Comparison of ENCODE assay signal across 8 cellular contexts in the genomic region with DNA sequence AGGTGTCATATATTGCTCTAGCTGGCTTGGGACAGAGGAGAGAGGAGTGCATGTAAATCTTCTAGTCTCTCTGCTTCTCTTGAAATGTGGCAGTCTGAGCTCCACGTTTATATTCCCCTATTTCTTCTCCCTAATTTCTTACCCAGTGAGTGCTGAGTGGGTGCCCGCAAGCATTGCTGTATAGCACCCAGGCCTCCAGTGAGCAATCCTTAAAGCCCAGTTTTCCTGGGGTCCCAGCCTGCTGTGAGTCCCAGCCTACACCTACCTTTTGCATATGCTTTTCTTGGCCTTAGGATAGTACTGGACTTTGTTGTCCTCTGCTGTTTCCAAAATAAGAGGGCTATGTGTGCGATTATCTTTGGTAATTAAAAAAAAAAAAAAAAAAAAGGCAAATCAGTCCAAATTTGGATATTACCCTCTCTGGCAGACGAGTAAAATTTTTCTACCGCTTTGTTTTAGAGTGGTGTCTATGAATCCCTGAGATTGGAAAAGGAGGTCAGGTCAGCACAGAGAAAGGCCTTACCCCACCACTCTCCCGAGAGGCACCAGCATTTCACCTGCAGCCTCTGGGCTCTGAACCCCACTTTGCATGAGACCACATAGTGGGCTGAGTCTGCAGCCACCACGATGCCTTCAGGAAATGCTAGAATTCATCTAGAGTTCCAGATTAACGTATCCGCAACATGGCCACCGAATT. TPM values are rescaled to one million over a fixed set of nuclear protein-coding genes. Genes with fewer than 3 reads are reported as not detected.
DNase-seq lines count a peak whose midpoint lies in the region; ATAC-seq and TF ChIP-seq lines count a peak whose summit lies in the region.

No MANE protein-coding gene starts in this region.

- peak; percentile 53 for ATAC-seq in GM18498 (IDR thresholded peaks at IDR 0.05; ENCODE audit: unreplicated experiment)
- peak; percentile 11 for ATAC-seq in omental fat pad (ENCODE audit: low FRiP score)
- ATAC-seq in GM21390 (IDR thresholded peaks at IDR 0.05; ENCODE audit: unreplicated experiment): no peak
- ATAC-seq in T-cell (replicated peaks in 1 of 4): no peak

- CTCF ChIA-PET in T-cell (lab: Charles Lee): no interaction called here

- H3K9me3 ChIP-seq in HUES6 (ENCODE audit: control insufficient read depth, insufficient read depth, low read depth, low read length): no peaks in the 10 kb centered on the region

- POLR2A ChIA-PET in T-cell (lab: Charles Lee): no interaction called here

- peaks cover 0 to 4% (median 3%) of the 10 kb centered on the region in 3 donors for H3K9me3 Mint-ChIP-seq in T-cell

- no peak for TF ChIP-seq CTCF in omental fat pad (IDR thresholded peaks at IDR 0.05)

- peak overlapping the region; percentile 66 for H3K4me3 ChIP-seq in HUES6 (ENCODE audit: low read depth, low read length)

- peak overlapping the region; percentile 65 for H3K9ac ChIP-seq in HUES6 (ENCODE audit: low read length)

- no peak overlapping the region for H3K27ac Mint-ChIP-seq in T-cell

- peak overlapping the region; percentile 60; the same call in 1 of the 2 replicates for H3K27ac ChIP-seq in HUES6 (ENCODE audit: low read depth, low read length)
- H3K27ac ChIP-seq in epithelial cell of prostate: peak overlapping the region; percentile 95

- H3K4me1 Mint-ChIP-seq in T-cell: no peaks in the 10 kb centered on the region

- H3K27me3 ChIP-seq in HUES6 (ENCODE audit: control insufficient read depth, insufficient read depth, low read length): no peaks in the 10 kb centered on the region

- no peaks in the 10 kb centered on the region for H3K36me3 Mint-ChIP-seq in T-cell

- peaks cover 28% of the 10 kb centered on the region for H3K36me3 ChIP-seq in HUES6 (ENCODE audit: control insufficient read depth, insufficient read depth, low read length)

- DNase-seq in epithelial cell of prostate (ENCODE audit: low read depth, low spot score): no peak
- DNase-seq in omental fat pad (ENCODE audit: low spot score): no peak
- no peak for DNase-seq in DMS153 (lab: John Stamatoyannopoulos, UW)
- no peak for DNase-seq in T-cell
- no peak for DNase-seq in NCI-H187 (lab: John Stamatoyannopoulos, UW)

- peaks cover 7 to 11% of the 10 kb centered on the region in 2 donors for H3K27me3 Mint-ChIP-seq in T-cell

- peaks cover 21% of the 10 kb centered on the region for H3K4me1 ChIP-seq in HUES6 (ENCODE audit: control insufficient read depth, insufficient read depth, low read length)

- H3K4me3 Mint-ChIP-seq in T-cell: no peak overlapping the region

RNA-seq across cellular contexts. Expression of gene MGST1, which starts 1.1 kb away (rescaled TPM):
- total RNA-seq in omental fat pad (1,000 to 10,000 TPM in 1 of 4 donors, 100 to 1,000 TPM in 3; 384 to 1,725 (median 624) TPM), T-cell (1 to 10 TPM in 4 of 5 donors, not detected in 1; 1.5 to 3.2 (median 2.1) TPM)

Comparison
In these comparisons a context has a peak if more than half of its experiments do, and no peak if none do; other contexts are left out.
1. ATAC-seq: peak in GM18498 (single experiment) and omental fat pad (single experiment); none in GM21390 (single experiment) and T-cell (0 of 4).
2. RNA of gene MGST1, which starts 1.1 kb away (total RNA-seq): 384 to 1,725 TPM in omental fat pad; 1.5 to 3.2 TPM in T-cell; every median in the first group is over 10 times any median in the second.